ENCODE assay signal across 20 cellular contexts in the genomic region with DNA sequence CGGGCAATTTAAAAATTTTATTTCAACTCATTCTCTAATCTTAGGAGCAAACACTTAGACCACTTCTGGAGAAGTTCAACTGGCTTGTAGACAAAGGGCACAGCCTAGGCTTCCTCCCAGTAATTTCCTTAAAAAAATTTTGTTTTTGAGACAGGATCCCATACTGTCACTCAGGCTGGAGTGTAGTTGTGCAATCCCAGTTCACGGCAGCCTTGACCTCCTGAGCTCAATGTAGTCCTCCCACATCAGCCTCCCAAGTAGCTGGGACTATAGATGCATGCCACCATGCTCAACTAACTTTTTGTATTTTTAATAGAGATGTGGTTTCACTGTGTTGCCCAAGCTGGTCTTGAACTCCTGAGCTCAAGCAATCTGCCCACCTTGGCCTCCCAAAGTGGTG. TPM values are rescaled to one million over a fixed set of nuclear protein-coding genes. Genes with fewer than 3 reads are reported as not detected.
DNase-seq lines count a peak whose midpoint lies in the region; ATAC-seq, FAIRE-seq and TF ChIP-seq lines count a peak whose summit lies in the region.
"Had no signal": no experiment of that assay in that cellular context is flagged by ENCODE, and none has a peak within 500 bp of the region (broad histone marks: within the 10 kb centered on the region; RNA-seq: fewer than 3 reads in every experiment).

No MANE protein-coding gene starts in this region.

- no peak overlapping the region for H2BK5ac ChIP-seq in IMR-90 (ENCODE audit: low read depth, low read length, poor library complexity, severe bottlenecking)

- H3K23ac ChIP-seq in IMR-90 (ENCODE audit: low read depth, low read length), result no peak overlapping the region

- no peaks in the 10 kb centered on the region for H3K9me1 ChIP-seq in IMR-90 (ENCODE audit: insufficient read depth, low read length)

- H3K9ac ChIP-seq in IMR-90 (ENCODE audit: low read depth, low read length), result no peak overlapping the region
- H3K9ac ChIP-seq in kidney (ENCODE audit: low read length in 2 of 2), result no peak overlapping the region
- H3K9ac ChIP-seq: BLaER1 had no signal

- H2AK9ac ChIP-seq in IMR-90 (replicated peaks; ENCODE audit: low read depth, low read length, poor library complexity), result no peak overlapping the region

- CTCF ChIA-PET in IMR-90 (lab: Yijun Ruan, JAX), result no interaction called here

- H3K36me3 ChIP-seq in cardiac muscle cell (no peaks in the 10 kb centered on the region), left ventricle myocardium inferior (no peaks in the 10 kb centered on the region), IMR-90 (ENCODE audit: control insufficient read depth, insufficient read depth, low read length) (no peaks in the 10 kb centered on the region), kidney (ENCODE audit: control insufficient read depth in 1 of 2, insufficient read depth in 2 of 2, low read length in 2 of 2) (no peaks in the 10 kb centered on the region)
- H3K36me3 ChIP-seq: BLaER1, HAP-1 had no signal

- H3K56ac ChIP-seq in IMR-90 (ENCODE audit: extremely low read depth, insufficient read depth, low read length), result no peak overlapping the region

- H3K14ac ChIP-seq in IMR-90 (replicated peaks; ENCODE audit: low read depth, low read length), result no peak overlapping the region

- H2AFZ ChIP-seq in IMR-90 (replicated peaks; ENCODE audit: low read length, poor library complexity), result no peak overlapping the region

- H3K4me3 ChIP-seq in cardiac muscle cell (no peak overlapping the region), left ventricle myocardium inferior (no peak overlapping the region), IMR-90 (ENCODE audit: insufficient read depth, low read depth, low read length) (no peak overlapping the region), kidney (ENCODE audit: low read length in 2 of 2) (no peak overlapping the region)
- H3K4me3 ChIP-seq: BLaER1, HAP-1 had no signal

- no peak overlapping the region for H4K8ac ChIP-seq in IMR-90 (ENCODE audit: low read depth in 2 of 2, low read length in 2 of 2)

- POLR2A ChIA-PET in IMR-90 (lab: Charles Lee; ENCODE audit: unreplicated experiment), result no interaction called here

- BruUV-seq in IMR-90 (replicated peaks; lab: Mats Ljungman, UMichigan), result no TSS peak

- no peaks in the 10 kb centered on the region for H4K20me1 ChIP-seq in IMR-90 (ENCODE audit: insufficient read depth, low read length)
- H4K20me1 ChIP-seq: BLaER1 had no signal

- TF ChIP-seq POLR2A in IMR-90 (IDR thresholded peaks at IDR 0.05; ENCODE audit: low read depth, low read length), result no peak

- no peak overlapping the region for H2AK5ac ChIP-seq in IMR-90 (ENCODE audit: low read depth, low read length)

- TF ChIP-seq CTCF in cardiac muscle cell (IDR thresholded peaks at IDR 0.05; ENCODE audit: low read depth, low read length), result no peak
- TF ChIP-seq CTCF in left ventricle myocardium inferior (IDR thresholded peaks at IDR 0.05; ENCODE audit: borderline replicate concordance), result no peak
- no peak for TF ChIP-seq CTCF in IMR-90 (conservative IDR thresholded peaks at IDR 0.05; ENCODE audit: low read depth, low read length)
- no peak for TF ChIP-seq CTCF in kidney (IDR thresholded peaks at IDR 0.05; ENCODE audit: borderline replicate concordance, extremely low read depth, insufficient read depth)

- no peak for FAIRE-seq in kidney (lab: Jason Lieb, UNC)
- FAIRE-seq: A204.1, GM12892, H54 had no signal

- peak in 1 of 2 donors; percentile 28 for DNase-seq in cardiac muscle cell (ENCODE audit: low read depth in 1 of 2, low spot score in 1 of 2)
- DNase-seq in left ventricle myocardium inferior, result no peak
- no peak for DNase-seq in IMR-90
- DNase-seq in kidney, result peak; percentile 22
- no peak for DNase-seq in anterior cingulate cortex (lab: John Stamatoyannopoulos, UW)
- DNase-seq in stimulated activated CD4-positive, alpha-beta T cell treated with anti-CD3 and anti-CD28 coated beads, Interleukin-1b, Interleukin-23, amount 100 ng/mL, for 48 hours, result no peak
- DNase-seq: Caco-2; CD4-positive, CD25-positive, alpha-beta regulatory T cell; CD8-positive, alpha-beta T cell; DMS153; DND-41; GOT3; HFFc6 had no signal

- H3K79me1 ChIP-seq in IMR-90 (ENCODE audit: low read depth in 1 of 2, low read length in 2 of 2), result no peaks in the 10 kb centered on the region

- peak overlapping the region; percentile 83 for H3K27ac ChIP-seq in cardiac muscle cell
- no peak overlapping the region for H3K27ac ChIP-seq in left ventricle myocardium inferior (replicated peaks)
- no peak overlapping the region for H3K27ac ChIP-seq in IMR-90 (ENCODE audit: insufficient read depth, low read length)
- no peak overlapping the region for H3K27ac ChIP-seq in kidney (ENCODE audit: low read depth in 2 of 2, low read length in 2 of 2)
- H3K27ac ChIP-seq: 22Rv1, BLaER1, C4-2B had no signal

- no peak overlapping the region for H3K4me2 ChIP-seq in IMR-90 (ENCODE audit: low read depth, low read length)
- H3K4me2 ChIP-seq: BLaER1 had no signal

- dilution Hi-C loops in IMR-90 (cut with HindIII; ENCODE audit: low sequenced_read_pairs, unreplicated experiment), result no loop called here

- H3K18ac ChIP-seq in IMR-90 (ENCODE audit: low read depth, low read length), result no peak overlapping the region

- H2BK120ac ChIP-seq in IMR-90 (ENCODE audit: low read depth, low read length), result no peak overlapping the region

- H3K4ac ChIP-seq in IMR-90 (ENCODE audit: low read depth, low read length), result no peak overlapping the region

- H3K27me3 ChIP-seq in cardiac muscle cell, result no peaks in the 10 kb centered on the region
- H3K27me3 ChIP-seq in left ventricle myocardium inferior (ENCODE audit: low read depth), result peaks cover 3% of the 10 kb centered on the region
- no peaks in the 10 kb centered on the region for H3K27me3 ChIP-seq in IMR-90 (ENCODE audit: control insufficient read depth, insufficient read depth, low read length)
- H3K27me3 ChIP-seq: BLaER1 had no signal

- WGBS in IMR-90 (ENCODE audit: extremely low coverage in 2 of 2, insufficient read length in 1 of 2), 2 experiments, result 100% methylated on average over 1 of the region's 2 CpGs; no CpG with 5 or more reads in 1 of the 2 experiments

- peaks cover 29% of the 10 kb centered on the region for H3K4me1 ChIP-seq in cardiac muscle cell (ENCODE audit: low read depth)
- peaks cover 4% of the 10 kb centered on the region for H3K4me1 ChIP-seq in left ventricle myocardium inferior
- peaks cover 2% of the 10 kb centered on the region; the same call in 1 of the 2 replicates for H3K4me1 ChIP-seq in IMR-90 (ENCODE audit: control insufficient read depth, insufficient read depth, low read length)
- peaks cover 2 to 8% of the 10 kb centered on the region in 2 donors for H3K4me1 ChIP-seq in kidney (ENCODE audit: control insufficient read depth in 1 of 2, insufficient read depth in 1 of 2, low read depth in 1 of 2, low read length in 2 of 2)

- H3K9me3 ChIP-seq in cardiac muscle cell (ENCODE audit: low read depth) (no peaks in the 10 kb centered on the region), left ventricle myocardium inferior (replicated peaks) (no peaks in the 10 kb centered on the region), IMR-90 (ENCODE audit: control insufficient read depth, insufficient read depth, low read length) (peaks cover 3% of the 10 kb centered on the region; the same call in 1 of the 2 replicates), kidney (ENCODE audit: control insufficient read depth in 1 of 2, low read length in 2 of 2) (peaks cover 0 to 3% of the 10 kb centered on the region in 2 donors)
- H3K9me3 ChIP-seq: Caco-2, HAP-1 had no signal

- no peak overlapping the region for H2BK15ac ChIP-seq in IMR-90 (ENCODE audit: low read depth, low read length)

- in situ Hi-C loops in IMR-90 (cut with MboI; ENCODE audit: low sequenced_read_pairs), result no loop called here

- no peak overlapping the region for H4K91ac ChIP-seq in IMR-90 (ENCODE audit: insufficient read depth, low read depth, low read length)

- no peak for TF ChIP-seq RAD21 in IMR-90 (IDR thresholded peaks at IDR 0.05; ENCODE audit: low read length)

- no peak for ATAC-seq in IMR-90 (ENCODE audit: low read depth)
- ATAC-seq: CD8-positive, alpha-beta T cell had no signal

- intact Hi-C loops in left ventricle myocardium inferior (cut with micrococcal nuclease), result no loop called here
- intact Hi-C loops in IMR-90 (cut with micrococcal nuclease), result no loop called here
- intact Hi-C loops in kidney (cut with DNase I), result no loop called here

- H4K5ac ChIP-seq in IMR-90 (ENCODE audit: low read depth, low read length), result no peak overlapping the region

- no peak overlapping the region for H2BK20ac ChIP-seq in IMR-90 (ENCODE audit: low read depth, low read length)

TF ChIP-seq in IMR-90, 13 proteins besides CTCF, POLR2A, EP300 and RAD21:
- TF ChIP-seq ELK1 (IDR thresholded peaks at IDR 0.05; ENCODE audit: borderline replicate concordance, low read depth, low read length), result no peak
- TF ChIP-seq CEBPB (IDR thresholded peaks at IDR 0.05; ENCODE audit: low read depth, low read length), result 0 out of 2 replicates have a peak, but pooled peaks have one; percentile 26
- no peak for TF ChIP-seq MXI1 (IDR thresholded peaks at IDR 0.05; ENCODE audit: borderline replicate concordance, low read depth, low read length)
- TF ChIP-seq RCOR1 (IDR thresholded peaks at IDR 0.05; ENCODE audit: insufficient replicate concordance, low read length), result no peak

RNA-seq across cellular contexts. Expression of gene BAMBI, which starts 38.4 kb away (rescaled TPM):
- total RNA-seq in cardiac muscle cell, result 651 and 1,010 TPM in 2 replicates
- 715 and 1,076 TPM in 2 replicates for polyA plus RNA-seq in cardiac muscle cell
- 15.4 TPM for total RNA-seq in left ventricle myocardium inferior
- 19.4 and 20.8 TPM in 2 replicates for total RNA-seq in IMR-90 (2012; rRNA removed)
- 13.4 and 14.4 TPM in 2 replicates for polyA plus RNA-seq in IMR-90 (2012; rRNA removed)
- polyA plus RNA-seq in IMR-90 (2012; cell fraction: cytosol; rRNA removed), result 8.3 and 14.5 TPM in 2 replicates
- 8.6 and 10.7 TPM in 2 replicates for polyA plus RNA-seq in IMR-90 (2012; cell fraction: nucleus; rRNA removed; ENCODE audit: low replicate concordance)
- 19.5 TPM for total RNA-seq in kidney
- polyA plus RNA-seq in kidney (ENCODE audit: insufficient read depth, low read depth, low replicate concordance), result 21.1 TPM

Comparison
In these comparisons a context has a peak if more than half of its experiments do, and no peak if none do; other contexts are left out.
1. RNA of gene BAMBI, which starts 38.4 kb away (total RNA-seq): 651 to 1,010 TPM in cardiac muscle cell; 19.5 TPM in kidney (single experiment), 19.4 to 20.8 TPM in IMR-90 and 15.4 TPM in left ventricle myocardium inferior (single experiment); every median in the first group is over 10 times any median in the second.